1 cellular context compared by ENCODE assay signal in the genomic region with DNA sequence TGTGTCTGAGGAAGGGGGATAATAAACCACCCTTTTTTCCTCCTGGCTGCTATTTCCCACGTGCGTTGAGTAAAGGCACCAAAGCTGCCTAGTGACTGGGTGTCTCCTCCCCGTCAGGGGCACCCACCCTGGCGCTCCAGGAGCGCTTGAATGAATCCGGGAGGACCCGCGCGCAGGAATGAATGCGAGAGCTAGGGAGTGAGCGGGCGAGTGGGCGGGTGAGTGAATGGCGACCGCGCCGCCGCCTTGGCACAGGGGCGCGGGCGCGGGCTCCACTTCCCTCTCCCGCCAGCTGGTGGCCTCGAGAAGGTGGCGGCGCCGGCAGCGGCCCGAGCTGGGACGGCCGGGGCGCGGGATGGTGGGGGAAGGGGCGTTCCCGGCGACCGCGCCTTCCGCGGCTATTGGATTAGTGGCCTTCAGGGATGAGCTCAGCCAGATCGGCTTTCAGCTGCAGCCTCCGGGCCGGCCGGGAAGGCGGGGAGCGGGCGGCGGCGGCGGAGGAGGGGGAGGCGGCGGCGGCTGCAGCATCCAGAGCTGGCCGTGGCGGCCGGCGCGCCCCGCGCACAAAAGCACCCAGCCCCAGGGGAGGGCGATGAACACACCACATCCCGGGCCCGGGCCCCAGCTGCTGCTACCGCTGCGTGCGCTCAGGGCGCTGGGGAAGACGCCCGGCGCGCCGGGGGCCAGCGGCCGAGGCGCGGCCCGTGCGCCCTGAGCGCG.
TF ChIP-seq lines count a peak whose summit lies in the region.

A gene (plus strand): TSS at position 435 of the 720 bp plus-strand sequence. CDS start 14,758 bp downstream, outside the sequence.

TF ChIP-seq in IMR-90, 13 proteins besides CTCF, POLR2A, EP300 and RAD21 (continued from another document):
- TF ChIP-seq CEBPB (IDR thresholded peaks at IDR 0.05; ENCODE audit: low read depth, low read length) (no peak), RFX5 (IDR thresholded peaks at IDR 0.05; ENCODE audit: low read depth, low read length) (no peak), MAFK (IDR thresholded peaks at IDR 0.05; ENCODE audit: low read depth, low read length) (no peak), CHD1 (IDR thresholded peaks at IDR 0.05; ENCODE audit: low read depth, low read length) (no peak), BHLHE40 (IDR thresholded peaks at IDR 0.05; ENCODE audit: low read depth, low read length) (no peak), FOS (IDR thresholded peaks at IDR 0.05; ENCODE audit: low read depth, low read length) (no peak), NFE2L2 (IDR thresholded peaks at IDR 0.05; ENCODE audit: low read depth, low read length) (no peak), MXI1 (IDR thresholded peaks at IDR 0.05; ENCODE audit: borderline replicate concordance, low read depth, low read length) (no peak), MAZ (IDR thresholded peaks at IDR 0.05; ENCODE audit: borderline replicate concordance, low read depth, low read length) (no peak), RCOR1 (IDR thresholded peaks at IDR 0.05; ENCODE audit: insufficient replicate concordance, low read length) (no peak)
- TF ChIP-seq, protein P1, sequence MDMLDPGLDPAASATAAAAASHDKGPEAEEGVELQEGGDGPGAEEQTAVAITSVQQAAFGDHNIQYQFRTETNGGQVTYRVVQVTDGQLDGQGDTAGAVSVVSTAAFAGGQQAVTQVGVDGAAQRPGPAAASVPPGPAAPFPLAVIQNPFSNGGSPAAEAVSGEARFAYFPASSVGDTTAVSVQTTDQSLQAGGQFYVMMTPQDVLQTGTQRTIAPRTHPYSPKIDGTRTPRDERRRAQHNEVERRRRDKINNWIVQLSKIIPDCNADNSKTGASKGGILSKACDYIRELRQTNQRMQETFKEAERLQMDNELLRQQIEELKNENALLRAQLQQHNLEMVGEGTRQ (IDR thresholded peaks at IDR 0.05; ENCODE audit: low read depth, low read length), result no peak
